2 cellular contexts compared by ENCODE assay signal in the genomic region with DNA sequence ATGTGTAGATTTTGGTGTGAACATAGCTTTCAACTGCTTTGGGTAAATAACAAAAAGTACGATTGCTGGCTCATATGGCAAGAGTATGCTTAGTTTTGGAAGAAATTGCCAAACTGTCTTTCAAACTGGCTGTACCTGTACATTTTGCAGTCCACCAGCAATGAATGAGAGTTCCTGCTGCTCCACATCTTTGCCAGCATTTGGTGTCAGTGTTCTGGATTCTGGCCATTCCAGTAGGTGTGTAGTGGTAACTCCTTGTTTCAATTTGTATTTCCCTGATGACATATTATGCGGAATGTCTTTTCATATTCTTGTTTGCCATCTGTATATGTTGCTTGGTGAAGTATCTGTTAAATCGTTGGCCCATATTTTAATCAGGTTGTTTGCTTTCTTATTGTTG.
TF ChIP-seq lines count a peak whose summit lies in the region.

No MANE protein-coding gene starts in this region.

TF ChIP-seq in GM12878, 131 proteins besides CTCF, POLR2A, EP300 and RAD21 (continued from another document):
- TF ChIP-seq CHD4 (IDR thresholded peaks at IDR 0.05) (no peak), ZNF207 (IDR thresholded peaks at IDR 0.05; ENCODE audit: borderline replicate concordance) (no peak), NFIC (IDR thresholded peaks at IDR 0.05; ENCODE audit: low read depth, low read length) (no peak), HDAC2 (IDR thresholded peaks at IDR 0.05) (no peak), POU2F2 (IDR thresholded peaks at IDR 0.05; ENCODE audit: borderline replicate concordance, low read depth, low read length) (no peak), ZNF384 (IDR thresholded peaks at IDR 0.05; ENCODE audit: borderline replicate concordance, low read depth, low read length) (no peak), YBX1 (IDR thresholded peaks at IDR 0.05) (no peak), TARDBP (IDR thresholded peaks at IDR 0.05; ENCODE audit: borderline replicate concordance) (no peak), NR2F1 (conservative IDR thresholded peaks at IDR 0.05) (no peak), IRF4 (IDR thresholded peaks at IDR 0.05; ENCODE audit: low read depth, low read length) (no peak), ZNF274 (IDR thresholded peaks at IDR 0.05; ENCODE audit: insufficient read depth, insufficient read length) (no peak), FOXM1 (IDR thresholded peaks at IDR 0.05; ENCODE audit: low read depth, low read length) (no peak), NR2C1 (IDR thresholded peaks at IDR 0.05) (no peak)
- TF ChIP-seq, protein P1, sequence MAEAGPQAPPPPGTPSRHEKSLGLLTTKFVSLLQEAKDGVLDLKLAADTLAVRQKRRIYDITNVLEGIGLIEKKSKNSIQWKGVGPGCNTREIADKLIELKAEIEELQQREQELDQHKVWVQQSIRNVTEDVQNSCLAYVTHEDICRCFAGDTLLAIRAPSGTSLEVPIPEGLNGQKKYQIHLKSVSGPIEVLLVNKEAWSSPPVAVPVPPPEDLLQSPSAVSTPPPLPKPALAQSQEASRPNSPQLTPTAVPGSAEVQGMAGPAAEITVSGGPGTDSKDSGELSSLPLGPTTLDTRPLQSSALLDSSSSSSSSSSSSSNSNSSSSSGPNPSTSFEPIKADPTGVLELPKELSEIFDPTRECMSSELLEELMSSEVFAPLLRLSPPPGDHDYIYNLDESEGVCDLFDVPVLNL (IDR thresholded peaks at IDR 0.05; ENCODE audit: low read depth, low read length): no peak
- TF ChIP-seq, protein P2, sequence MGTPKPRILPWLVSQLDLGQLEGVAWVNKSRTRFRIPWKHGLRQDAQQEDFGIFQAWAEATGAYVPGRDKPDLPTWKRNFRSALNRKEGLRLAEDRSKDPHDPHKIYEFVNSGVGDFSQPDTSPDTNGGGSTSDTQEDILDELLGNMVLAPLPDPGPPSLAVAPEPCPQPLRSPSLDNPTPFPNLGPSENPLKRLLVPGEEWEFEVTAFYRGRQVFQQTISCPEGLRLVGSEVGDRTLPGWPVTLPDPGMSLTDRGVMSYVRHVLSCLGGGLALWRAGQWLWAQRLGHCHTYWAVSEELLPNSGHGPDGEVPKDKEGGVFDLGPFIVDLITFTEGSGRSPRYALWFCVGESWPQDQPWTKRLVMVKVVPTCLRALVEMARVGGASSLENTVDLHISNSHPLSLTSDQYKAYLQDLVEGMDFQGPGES (IDR thresholded peaks at IDR 0.05): no peak
- TF ChIP-seq, protein P3, sequence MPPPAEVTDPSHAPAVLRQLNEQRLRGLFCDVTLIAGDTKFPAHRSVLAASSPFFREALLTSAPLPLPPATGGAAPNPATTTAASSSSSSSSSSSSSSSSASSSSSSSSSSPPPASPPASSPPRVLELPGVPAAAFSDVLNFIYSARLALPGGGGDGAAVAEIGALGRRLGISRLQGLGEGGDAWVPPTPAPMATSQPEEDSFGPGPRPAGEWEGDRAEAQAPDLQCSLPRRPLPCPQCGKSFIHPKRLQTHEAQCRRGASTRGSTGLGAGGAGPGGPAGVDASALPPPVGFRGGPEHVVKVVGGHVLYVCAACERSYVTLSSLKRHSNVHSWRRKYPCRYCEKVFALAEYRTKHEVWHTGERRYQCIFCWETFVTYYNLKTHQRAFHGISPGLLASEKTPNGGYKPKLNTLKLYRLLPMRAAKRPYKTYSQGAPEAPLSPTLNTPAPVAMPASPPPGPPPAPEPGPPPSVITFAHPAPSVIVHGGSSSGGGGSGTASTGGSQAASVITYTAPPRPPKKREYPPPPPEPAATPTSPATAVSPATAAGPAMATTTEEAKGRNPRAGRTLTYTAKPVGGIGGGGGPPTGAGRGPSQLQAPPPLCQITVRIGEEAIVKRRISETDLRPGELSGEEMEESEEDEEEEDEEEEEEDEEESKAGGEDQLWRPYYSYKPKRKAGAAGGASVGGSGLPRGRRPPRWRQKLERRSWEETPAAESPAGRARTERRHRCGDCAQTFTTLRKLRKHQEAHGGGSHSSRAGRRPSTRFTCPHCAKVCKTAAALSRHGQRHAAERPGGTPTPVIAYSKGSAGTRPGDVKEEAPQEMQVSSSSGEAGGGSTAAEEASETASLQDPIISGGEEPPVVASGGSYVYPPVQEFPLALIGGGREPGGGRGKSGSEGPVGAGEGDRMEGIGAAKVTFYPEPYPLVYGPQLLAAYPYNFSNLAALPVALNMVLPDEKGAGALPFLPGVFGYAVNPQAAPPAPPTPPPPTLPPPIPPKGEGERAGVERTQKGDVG (CRISPR knock-in tag; IDR thresholded peaks at IDR 0.05): no peak

TF ChIP-seq in liver, 16 proteins besides CTCF, POLR2A, EP300 and RAD21 (continued from another document):
- TF ChIP-seq, protein P4, sequence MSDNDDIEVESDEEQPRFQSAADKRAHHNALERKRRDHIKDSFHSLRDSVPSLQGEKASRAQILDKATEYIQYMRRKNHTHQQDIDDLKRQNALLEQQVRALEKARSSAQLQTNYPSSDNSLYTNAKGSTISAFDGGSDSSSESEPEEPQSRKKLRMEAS (IDR thresholded peaks at IDR 0.05): no peak
